ENCODE assay signal across 24 cellular contexts in genomic region chr9:101923451-101923850, GRCh38.
A peak's percentile ranks its signal among the peaks of the same experiment; 100 is the strongest.
DNase-seq lines count a peak whose midpoint lies in the region; ATAC-seq and TF ChIP-seq lines count a peak whose summit lies in the region.
"Had no signal": no experiment of that assay in that cellular context is flagged by ENCODE, and none has a peak within 500 bp of the region (broad histone marks: within the 10 kb centered on the region; RNA-seq: fewer than 3 reads in every experiment).

No MANE protein-coding gene starts in this region.

- H3K36me3 ChIP-seq in MM.1S (replicated peaks; ENCODE audit: insufficient read depth, low read length) = no peaks in the 10 kb centered on the region
- H3K36me3 ChIP-seq: BLaER1 treated with 17β-estradiol and CSF1 and Interleukin-3, amounts not matched to agents 10 nM and 100 nM had no signal

- no peaks in the 10 kb centered on the region for H3K9me3 Mint-ChIP-seq in osteocyte (ENCODE audit: unreplicated experiment)
- peaks cover 2% of the 10 kb centered on the region for H3K9me3 Mint-ChIP-seq in chondrocyte (ENCODE audit: low read depth)

- H3K27ac ChIP-seq in MM.1S (ENCODE audit: low read length) = no peak overlapping the region
- H3K27ac ChIP-seq: 22Rv1; A549; BLaER1 treated with 17β-estradiol and CSF1 and Interleukin-3, amounts not matched to agents 10 nM and 100 nM had no signal

- no peak overlapping the region for H3K9ac ChIP-seq in MM.1S (ENCODE audit: low read length)
- H3K9ac ChIP-seq: BLaER1 treated with 17β-estradiol and CSF1 and Interleukin-3, amounts not matched to agents 10 nM and 100 nM had no signal

- no peak overlapping the region for H3K4me2 ChIP-seq in MM.1S (ENCODE audit: low read depth, low read length)
- H3K4me2 ChIP-seq: A549; BLaER1 treated with 17β-estradiol and CSF1 and Interleukin-3, amounts not matched to agents 10 nM and 100 nM had no signal

- H3K9me3 ChIP-seq in MM.1S (replicated peaks; ENCODE audit: insufficient read depth, low read length) = no peaks in the 10 kb centered on the region
- H3K9me3 ChIP-seq: A549; BLaER1 treated with 17β-estradiol and CSF1 and Interleukin-3, amounts not matched to agents 10 nM and 100 nM had no signal

- H3K4me1 ChIP-seq in MM.1S (ENCODE audit: low read length) = peaks cover 9% of the 10 kb centered on the region
- H3K4me1 ChIP-seq: A549; BLaER1 treated with 17β-estradiol and CSF1 and Interleukin-3, amounts not matched to agents 10 nM and 100 nM had no signal

- no peaks in the 10 kb centered on the region for H3K79me2 ChIP-seq in MM.1S (ENCODE audit: low read length)

- no peak overlapping the region for H3K4me3 Mint-ChIP-seq in osteocyte (ENCODE audit: unreplicated experiment)
- no peak overlapping the region for H3K4me3 Mint-ChIP-seq in chondrocyte (ENCODE audit: unreplicated experiment)
- H3K4me3 Mint-ChIP-seq: B cell; CD14-positive monocyte; CD4-positive, alpha-beta memory T cell; CD4-positive, CD25-positive, alpha-beta regulatory T cell; CD8-positive, alpha-beta memory T cell had no signal

- TF ChIP-seq CTCF in MM.1S (IDR thresholded peaks at IDR 0.05; ENCODE audit: low read length) = no peak
- TF ChIP-seq CTCF in osteocyte (IDR thresholded peaks at IDR 0.05) = no peak
- TF ChIP-seq CTCF in chondrocyte (IDR thresholded peaks at IDR 0.05) = no peak

- H3K9me2 ChIP-seq in MM.1S (replicated peaks; ENCODE audit: insufficient read depth, low read length) = no peaks in the 10 kb centered on the region

- H4K20me1 ChIP-seq in MM.1S (ENCODE audit: insufficient read depth, low read length) = no peaks in the 10 kb centered on the region
- H4K20me1 ChIP-seq: BLaER1 treated with 17β-estradiol and CSF1 and Interleukin-3, amounts not matched to agents 10 nM and 100 nM had no signal

- H3F3A ChIP-seq in MM.1S (ENCODE audit: insufficient read depth, low read length) = no peaks in the 10 kb centered on the region

- H3K36me3 Mint-ChIP-seq in osteocyte (ENCODE audit: unreplicated experiment) = no peaks in the 10 kb centered on the region
- no peaks in the 10 kb centered on the region for H3K36me3 Mint-ChIP-seq in chondrocyte (ENCODE audit: low read depth)
- H3K36me3 Mint-ChIP-seq: CD14-positive monocyte; CD4-positive, alpha-beta memory T cell; CD4-positive, CD25-positive, alpha-beta regulatory T cell; CD8-positive, alpha-beta memory T cell had no signal

- H2AFZ ChIP-seq in MM.1S (ENCODE audit: low read length) = no peak overlapping the region

- no peak for ATAC-seq in HG03175 (IDR thresholded peaks at IDR 0.05; ENCODE audit: unreplicated experiment)
- ATAC-seq: A549, GM12878 had no signal

- H3K4me1 Mint-ChIP-seq in osteocyte (ENCODE audit: unreplicated experiment) = no peaks in the 10 kb centered on the region
- H3K4me1 Mint-ChIP-seq in chondrocyte (ENCODE audit: low read depth) = no peaks in the 10 kb centered on the region
- H3K4me1 Mint-ChIP-seq: B cell; CD14-positive monocyte; CD4-positive, alpha-beta memory T cell; CD4-positive, CD25-positive, alpha-beta regulatory T cell; CD8-positive, alpha-beta memory T cell had no signal

- no peak overlapping the region for H3K4me3 ChIP-seq in MM.1S (ENCODE audit: low read length)
- H3K4me3 ChIP-seq: A549; BLaER1 treated with 17β-estradiol and CSF1 and Interleukin-3, amounts not matched to agents 10 nM and 100 nM; GM12878 had no signal

- no peak overlapping the region for H3K27ac Mint-ChIP-seq in osteocyte (ENCODE audit: unreplicated experiment)
- no peak overlapping the region for H3K27ac Mint-ChIP-seq in chondrocyte (ENCODE audit: unreplicated experiment)
- H3K27ac Mint-ChIP-seq: B cell; CD14-positive monocyte; CD4-positive, alpha-beta memory T cell; CD4-positive, CD25-positive, alpha-beta regulatory T cell; CD8-positive, alpha-beta memory T cell had no signal

- H3K27me3 Mint-ChIP-seq in osteocyte (ENCODE audit: unreplicated experiment) (no peaks in the 10 kb centered on the region), chondrocyte (ENCODE audit: low read depth) (peaks cover 11% of the 10 kb centered on the region)
- H3K27me3 Mint-ChIP-seq: B cell; CD4-positive, alpha-beta memory T cell; CD4-positive, CD25-positive, alpha-beta regulatory T cell; CD8-positive, alpha-beta memory T cell had no signal

- H3K27me3 ChIP-seq in MM.1S (replicated peaks; ENCODE audit: insufficient read depth, low read length) = no peaks in the 10 kb centered on the region
- H3K27me3 ChIP-seq: BLaER1 treated with 17β-estradiol and CSF1 and Interleukin-3, amounts not matched to agents 10 nM and 100 nM had no signal

- DNase-seq in MM.1S = peak; percentile 13
- peak; percentile 68 for DNase-seq in NCI-H2171 treated with DMSO at 0.1 percent for 48 hours (lab: John Stamatoyannopoulos, UW)
- peak; percentile 24 for DNase-seq in NCI-H524 treated with DMSO at 0.1 percent for 48 hours (lab: John Stamatoyannopoulos, UW)
- DNase-seq in osteocyte (ENCODE audit: extremely low spot score, unreplicated experiment) = no peak
- no peak for DNase-seq in chondrocyte (ENCODE audit: low spot score)
- DNase-seq: AML-193; CD4-positive, CD25-positive, alpha-beta regulatory T cell; CD8-positive, alpha-beta memory T cell; COR-L47; DMS 273 treated with DMSO at 0.1 percent for 48 hours; DMS153; DMS53; DMS79; DND-41; EL; GDM1 had no signal

Comparison
In these comparisons a context has a peak if more than half of its experiments do, and no peak if none do; other contexts are left out.
1. DNase-seq: peak in MM.1S (single experiment), NCI-H2171 treated with DMSO at 0.1 percent for 48 hours (single experiment) and NCI-H524 treated with DMSO at 0.1 percent for 48 hours (single experiment); none in osteocyte (single experiment) and chondrocyte (single experiment).